In genomic region chr7:2203551-2204300, GRCh38 we compare ENCODE assay signal across 12 cellular contexts. TPM values are rescaled to one million over a fixed set of nuclear protein-coding genes. Genes with fewer than 3 reads are reported as not detected.
A peak's percentile ranks its signal among the peaks of the same experiment; 100 is the strongest.
DNase-seq lines count a peak whose midpoint lies in the region; ATAC-seq and TF ChIP-seq lines count a peak whose summit lies in the region.
"Had no signal": no experiment of that assay in that cellular context is flagged by ENCODE, and none has a peak within 500 bp of the region (broad histone marks: within the 10 kb centered on the region; RNA-seq: fewer than 3 reads in every experiment).

No MANE protein-coding gene starts in this region.

- peaks cover 36% of the 10 kb centered on the region for H3K36me3 Mint-ChIP-seq in brain
- H3K36me3 Mint-ChIP-seq in T-helper 17 cell (ENCODE audit: low read depth): peaks cover 3% of the 10 kb centered on the region

- no peaks in the 10 kb centered on the region for H3K9me3 ChIP-seq in A673 (ENCODE audit: low read depth, low read length, poor library complexity, severe bottlenecking)
- H3K9me3 ChIP-seq in T-helper 17 cell (ENCODE audit: control insufficient read depth, low read length, poor library complexity, severe bottlenecking): no peaks in the 10 kb centered on the region

- peaks cover 10% of the 10 kb centered on the region for H3K36me3 ChIP-seq in A673 (ENCODE audit: insufficient read depth, low read length, poor library complexity, severe bottlenecking)

- H3K27ac Mint-ChIP-seq in brain (peak overlapping the region; percentile 56 to 90 (median 89)), T-helper 17 cell (no peak overlapping the region)
- H3K27ac Mint-ChIP-seq: activated CD4-positive, alpha-beta T cell treated with anti-CD3 and anti-CD28 coated beads, Interleukin-2, amount 10 ng/mL, durations not matched to agents 7 days and 5 days had no signal

- H3K4me3 ChIP-seq in A673 (ENCODE audit: low read depth, low read length, poor library complexity, severe bottlenecking): no peak overlapping the region

- H3K4me3 Mint-ChIP-seq in brain (no peak overlapping the region), T-helper 17 cell (no peak overlapping the region)
- H3K4me3 Mint-ChIP-seq: activated CD4-positive, alpha-beta T cell treated with anti-CD3 and anti-CD28 coated beads, Interleukin-2, amount 10 ng/mL, durations not matched to agents 7 days and 5 days had no signal

- H3K4me1 Mint-ChIP-seq in brain (peaks cover 42% of the 10 kb centered on the region), T-helper 17 cell (peaks cover 6% of the 10 kb centered on the region)
- H3K4me1 Mint-ChIP-seq: activated CD4-positive, alpha-beta T cell treated with anti-CD3 and anti-CD28 coated beads, Interleukin-2, amount 10 ng/mL, durations not matched to agents 7 days and 5 days had no signal

- no TSS peak for BruUV-seq in A673 (replicated peaks; lab: Mats Ljungman, UMichigan)

- peaks cover 10% of the 10 kb centered on the region for H3K4me1 ChIP-seq in A673 (ENCODE audit: insufficient read depth, low read length, poor library complexity, severe bottlenecking)

- no peak for DNase-seq in A673 (ENCODE audit: low spot score)
- peak; percentile 15 for DNase-seq in mucosa of gallbladder (ENCODE audit: low spot score)
- DNase-seq in NK-92 (lab: John Stamatoyannopoulos, UW; ENCODE audit: unreplicated experiment): no peak
- no peak for DNase-seq in SW 1271 (lab: John Stamatoyannopoulos, UW)
- DNase-seq in T-helper 17 cell: no peak
- DNase-seq: activated CD4-positive, alpha-beta T cell treated with anti-CD3 and anti-CD28 coated beads, Interleukin-2, amount 10 ng/mL, durations not matched to agents 7 days and 5 days; activated naive CD4-positive, alpha-beta T cell; midbrain; NCI-H510A treated with DMSO at 0.1 percent for 48 hours had no signal

- peak; percentile 17; the same call in 1 of the 2 replicates for TF ChIP-seq CTCF in A673 (conservative IDR thresholded peaks at IDR 0.05; ENCODE audit: low read depth, low read length)
- peak in 1 of 2 experiments; percentile 44 for TF ChIP-seq CTCF in brain (conservative IDR thresholded peaks at IDR 0.05)

- CTCF ChIA-PET in A673 (lab: Charles Lee): no interaction called here

- no peaks in the 10 kb centered on the region for H3K9me3 Mint-ChIP-seq in brain
- H3K9me3 Mint-ChIP-seq: activated CD4-positive, alpha-beta T cell treated with anti-CD3 and anti-CD28 coated beads, Interleukin-2, amount 10 ng/mL, durations not matched to agents 7 days and 5 days had no signal

- POLR2A ChIA-PET in A673 (lab: Charles Lee; ENCODE audit: low non-redundant PET): no interaction called here

- no peak overlapping the region for H3K27ac ChIP-seq in A673 (ENCODE audit: low read depth, low read length, poor library complexity, severe bottlenecking)

- intact Hi-C loops in A673 (cut with micrococcal nuclease; ENCODE audit: unreplicated experiment): loop anchor here (10.0 kb wide), 1 partner anchor 539 kb away; no protein-coding TSS in a partner anchor

- no peaks in the 10 kb centered on the region for H3K27me3 Mint-ChIP-seq in brain
- H3K27me3 Mint-ChIP-seq in T-helper 17 cell: no peaks in the 10 kb centered on the region
- H3K27me3 Mint-ChIP-seq: activated CD4-positive, alpha-beta T cell treated with anti-CD3 and anti-CD28 coated beads, Interleukin-2, amount 10 ng/mL, durations not matched to agents 7 days and 5 days had no signal

- H3K27me3 ChIP-seq in A673 (replicated peaks; ENCODE audit: insufficient read depth, low read depth, low read length, poor library complexity): no peaks in the 10 kb centered on the region

- ATAC-seq in GM21367 (IDR thresholded peaks at IDR 0.05; ENCODE audit: unreplicated experiment) (peak; percentile 51), HG02759 (IDR thresholded peaks at IDR 0.05; ENCODE audit: unreplicated experiment) (no peak), T-helper 17 cell (no peak)

RNA-seq across cellular contexts. Expression of gene MAD1L1, which starts 29.0 kb away (rescaled TPM):
- total RNA-seq in A673 (2021) (46.7 and 54.3 TPM in 2 replicates), mucosa of gallbladder (50.5 TPM), T-helper 17 cell (100 to 1,000 TPM in 1 of 2 donors, 10 to 100 TPM in 1; 81.3 to 115 TPM)
- 42.7 TPM for polyA plus RNA-seq in brain (ENCODE audit: insufficient read depth, low read depth, low replicate concordance)

RNA-seq across cellular contexts. Expression of gene MRM2, which starts 38.3 kb away (rescaled TPM):
- total RNA-seq in A673 (2021) (50.4 and 51.3 TPM in 2 replicates), mucosa of gallbladder (21.4 TPM), T-helper 17 cell (1 to 10 TPM; 4.1 to 4.2 TPM)
- polyA plus RNA-seq in brain (ENCODE audit: insufficient read depth, low read depth, low replicate concordance): 30.9 TPM

RNA-seq across cellular contexts. Expression of gene NUDT1, which starts 38.3 kb away (rescaled TPM):
- total RNA-seq in A673 (2021): 115 and 117 TPM in 2 replicates
- polyA plus RNA-seq in brain (ENCODE audit: insufficient read depth, low read depth, low replicate concordance): 82.3 TPM
- 11.6 TPM for total RNA-seq in mucosa of gallbladder
- total RNA-seq in T-helper 17 cell: 10 to 100 TPM; 12.7 to 16.2 TPM
